ENCODE assay signal across 10 cellular contexts in genomic region chr18:48749768-48750167, GRCh38.
DNase-seq lines count a peak whose midpoint lies in the region; ATAC-seq and TF ChIP-seq lines count a peak whose summit lies in the region.
"Had no signal": no experiment of that assay in that cellular context is flagged by ENCODE, and none has a peak within 500 bp of the region (broad histone marks: within the 10 kb centered on the region; RNA-seq: fewer than 3 reads in every experiment).

No MANE protein-coding gene starts in this region.

- no peak overlapping the region for H3K27ac Mint-ChIP-seq in stimulated activated naive CD8-positive, alpha-beta T cell treated with anti-CD3 and anti-CD28 coated beads, Interleukin-15, amount 100 ng/mL, for 72 hours
- H3K27ac Mint-ChIP-seq: activated B cell treated with CpG ODN at 0.5 μM for 24 hours; activated T-helper 17 cell treated with anti-CD3 and anti-CD28 coated beads, Interleukin-2, amount 50 U/mL, for 72 hours had no signal

- H3K4me3 ChIP-seq in esophagus muscularis mucosa (no peak overlapping the region), lower leg skin (ENCODE audit: low read depth, poor library complexity, severe bottlenecking) (no peak overlapping the region), thoracic aorta (peak overlapping the region; percentile 39), PC-9 (no peak overlapping the region)

- no peaks in the 10 kb centered on the region for H3K27me3 Mint-ChIP-seq in stimulated activated naive CD8-positive, alpha-beta T cell treated with anti-CD3 and anti-CD28 coated beads, Interleukin-15, amount 100 ng/mL, for 72 hours
- H3K27me3 Mint-ChIP-seq: activated B cell treated with CpG ODN at 0.5 μM for 24 hours; activated T-helper 17 cell treated with anti-CD3 and anti-CD28 coated beads, Interleukin-2, amount 50 U/mL, for 72 hours had no signal

- POLR2A ChIA-PET in PC-9 (lab: Charles Lee; ENCODE audit: unreplicated experiment): no interaction called here

- H3K27ac ChIP-seq in esophagus muscularis mucosa (replicated peaks in 1 of 4) (peak overlapping the region; percentile 74 to 81 (median 77)), thoracic aorta (peak overlapping the region; percentile 84 to 91), PC-9 (no peak overlapping the region)

- H3K36me3 ChIP-seq in esophagus muscularis mucosa (no peaks in the 10 kb centered on the region), thoracic aorta (no peaks in the 10 kb centered on the region), PC-9 (ENCODE audit: low read depth) (no peaks in the 10 kb centered on the region)

- H4K20me1 ChIP-seq in PC-9 (ENCODE audit: insufficient read depth): no peaks in the 10 kb centered on the region

- no TSS peak for BruUV-seq in PC-9 (replicated peaks; lab: Mats Ljungman, UMichigan)

- H3K27me3 ChIP-seq in esophagus muscularis mucosa: no peaks in the 10 kb centered on the region
- no peaks in the 10 kb centered on the region for H3K27me3 ChIP-seq in thoracic aorta (replicated peaks; ENCODE audit: insufficient read depth)
- H3K27me3 ChIP-seq in PC-9 (ENCODE audit: insufficient read depth, low read depth): no peaks in the 10 kb centered on the region

- TF ChIP-seq CTCF in esophagus muscularis mucosa (IDR thresholded peaks at IDR 0.05): peak; percentile 22 to 43 (median 26)
- no peak for TF ChIP-seq CTCF in lower leg skin (IDR thresholded peaks at IDR 0.05)
- TF ChIP-seq CTCF in thoracic aorta (IDR thresholded peaks at IDR 0.05): peak; percentile 21
- TF ChIP-seq CTCF in PC-9 (conservative IDR thresholded peaks at IDR 0.05): no peak

- H2AFZ ChIP-seq in PC-9: no peak overlapping the region

- CTCF ChIA-PET in PC-9 (lab: Charles Lee): no interaction called here

- peak; percentile 72 for DNase-seq in LHCN-M2 (ENCODE audit: low read depth)
- no peak for DNase-seq in esophagus muscularis mucosa (ENCODE audit: extremely low spot score)
- DNase-seq in lower leg skin (ENCODE audit: low spot score in 2 of 2): peak; percentile 52 to 94
- no peak for DNase-seq in thoracic aorta (ENCODE audit: low spot score)
- no peak for DNase-seq in stimulated activated naive CD8-positive, alpha-beta T cell treated with anti-CD3 and anti-CD28 coated beads, Interleukin-15, amount 100 ng/mL, for 72 hours
- no peak for DNase-seq in effector CD8-positive, alpha-beta T cell (lab: John Stamatoyannopoulos, UW)
- no peak for DNase-seq in PC-9
- DNase-seq in central memory CD4-positive, alpha-beta T cell: no peak
- DNase-seq: activated B cell treated with CpG ODN at 0.5 μM for 24 hours had no signal

- no peaks in the 10 kb centered on the region for H3K79me2 ChIP-seq in PC-9 (ENCODE audit: low read depth)

- H3K9me3 Mint-ChIP-seq in stimulated activated naive CD8-positive, alpha-beta T cell treated with anti-CD3 and anti-CD28 coated beads, Interleukin-15, amount 100 ng/mL, for 72 hours: no peaks in the 10 kb centered on the region
- H3K9me3 Mint-ChIP-seq: activated B cell treated with CpG ODN at 0.5 μM for 24 hours; activated T-helper 17 cell treated with anti-CD3 and anti-CD28 coated beads, Interleukin-2, amount 50 U/mL, for 72 hours had no signal

- no peak for TF ChIP-seq POLR2A in esophagus muscularis mucosa (IDR thresholded peaks at IDR 0.05; ENCODE audit: low read depth)
- TF ChIP-seq POLR2A in lower leg skin (IDR thresholded peaks at IDR 0.05): no peak

- no peaks in the 10 kb centered on the region for H3K4me1 Mint-ChIP-seq in stimulated activated naive CD8-positive, alpha-beta T cell treated with anti-CD3 and anti-CD28 coated beads, Interleukin-15, amount 100 ng/mL, for 72 hours
- H3K4me1 Mint-ChIP-seq: activated T-helper 17 cell treated with anti-CD3 and anti-CD28 coated beads, Interleukin-2, amount 50 U/mL, for 72 hours had no signal

- no peaks in the 10 kb centered on the region for H3F3A ChIP-seq in PC-9 (ENCODE audit: insufficient read depth, low read depth)

- no peak overlapping the region for H3K4me3 Mint-ChIP-seq in stimulated activated naive CD8-positive, alpha-beta T cell treated with anti-CD3 and anti-CD28 coated beads, Interleukin-15, amount 100 ng/mL, for 72 hours
- H3K4me3 Mint-ChIP-seq: activated B cell treated with CpG ODN at 0.5 μM for 24 hours; activated T-helper 17 cell treated with anti-CD3 and anti-CD28 coated beads, Interleukin-2, amount 50 U/mL, for 72 hours had no signal

- TF ChIP-seq EP300 in esophagus muscularis mucosa (IDR thresholded peaks at IDR 0.05): no peak

- ATAC-seq in thoracic aorta (ENCODE audit: insufficient number of reproducible peaks, low FRiP score, low read depth): peak; percentile 73
- no peak for ATAC-seq in stimulated activated naive CD8-positive, alpha-beta T cell treated with anti-CD3 and anti-CD28 coated beads, Interleukin-15, amount 100 ng/mL, for 72 hours
- ATAC-seq: activated T-helper 17 cell treated with anti-CD3 and anti-CD28 coated beads, Interleukin-2, amount 50 U/mL, for 72 hours had no signal

- no peaks in the 10 kb centered on the region for H3K9me3 ChIP-seq in esophagus muscularis mucosa
- H3K9me3 ChIP-seq in thoracic aorta: no peaks in the 10 kb centered on the region
- H3K9me3 ChIP-seq in PC-9 (ENCODE audit: insufficient read depth, low read depth): no peaks in the 10 kb centered on the region

- intact Hi-C loops in esophagus muscularis mucosa (cut with DNase I): no loop called here
- intact Hi-C loops in lower leg skin (cut with DNase I; ENCODE audit: low total_unique reads): no loop called here
- intact Hi-C loops in PC-9 (cut with micrococcal nuclease; ENCODE audit: unreplicated experiment): no loop called here

- no peak overlapping the region for H3K4me2 ChIP-seq in PC-9

- H3K4me1 ChIP-seq in esophagus muscularis mucosa (peaks cover 27 to 62% (median 51%) of the 10 kb centered on the region in 4 donors), thoracic aorta (ENCODE audit: control insufficient read depth in 1 of 2, low read depth in 2 of 2) (peaks cover 20 to 58% of the 10 kb centered on the region in 2 donors), PC-9 (replicated peaks; ENCODE audit: insufficient read depth) (peaks cover 8% of the 10 kb centered on the region; the same call in 1 of the 2 replicates)

- H3K9me2 ChIP-seq in PC-9 (ENCODE audit: insufficient read depth): no peaks in the 10 kb centered on the region

- WGBS in esophagus muscularis mucosa: 49% methylated on average over 8 of the region's 13 CpGs
- WGBS in lower leg skin, 2 donors: 35 to 41% methylated on average over 11 to 13 of the region's 13 CpGs

Comparison
In these comparisons a context has a peak if more than half of its experiments do, and no peak if none do; other contexts are left out.
1. DNase-seq: peak in LHCN-M2 (single experiment) and lower leg skin (2 of 2); none in esophagus muscularis mucosa (single experiment), thoracic aorta (single experiment), stimulated activated naive CD8-positive, alpha-beta T cell treated with anti-CD3 and anti-CD28 coated beads, Interleukin-15, amount 100 ng/mL, for 72 hours (0 of 2), effector CD8-positive, alpha-beta T cell (single experiment), PC-9 (0 of 2) and central memory CD4-positive, alpha-beta T cell (single experiment).
2. CTCF ChIP-seq: peak in esophagus muscularis mucosa (3 of 3) and thoracic aorta (single experiment); none in lower leg skin (0 of 3) and PC-9 (single experiment).